ENCODE assay signal across 12 cellular contexts in genomic region chr1:55235722-55236121, GRCh38. TPM values are rescaled to one million over a fixed set of nuclear protein-coding genes. Genes with fewer than 3 reads are reported as not detected.
DNase-seq lines count a peak whose midpoint lies in the region; ATAC-seq and TF ChIP-seq lines count a peak whose summit lies in the region.
"Had no signal": no experiment of that assay in that cellular context is flagged by ENCODE, and none has a peak within 500 bp of the region (broad histone marks: within the 10 kb centered on the region; RNA-seq: fewer than 3 reads in every experiment).

No MANE protein-coding gene starts in this region.

- H3K27me3 ChIP-seq in mammary epithelial cell (ENCODE audit: insufficient read depth, low read length), result no peaks in the 10 kb centered on the region
- H3K27me3 ChIP-seq: upper lobe of left lung had no signal

- WGBS in mammary epithelial cell (ENCODE audit: low coverage, missing lambda C conversion rate), result 11% methylated on average over 4 of the region's 4 CpGs

- ATAC-seq in HG03432 (IDR thresholded peaks at IDR 0.05; ENCODE audit: unreplicated experiment) (no peak), GM19397 (IDR thresholded peaks at IDR 0.05; ENCODE audit: unreplicated experiment) (no peak), GM18505 (IDR thresholded peaks at IDR 0.05; ENCODE audit: unreplicated experiment) (no peak), HG03159 (IDR thresholded peaks at IDR 0.05; ENCODE audit: unreplicated experiment) (no peak)

- peak overlapping the region; percentile 70 for H3K4me2 ChIP-seq in mammary epithelial cell (ENCODE audit: insufficient read depth, low read depth, low read length)

- DNase-seq in AG08396 (ENCODE audit: low spot score) (peak; percentile 72), LHCN-M2 (ENCODE audit: low read depth) (peak; percentile 62), mammary epithelial cell (peak; percentile 80), lung microvascular endothelial cell (ENCODE audit: low read depth in 2 of 2) (peak; percentile 26 to 86)
- DNase-seq: activated T-cell treated with anti-CD3 and anti-CD28 coated beads, Interleukin-2, amount 50 U/mL, for 24 hours; central memory CD4-positive, alpha-beta T cell; upper lobe of left lung had no signal

- dilution Hi-C loops in mammary epithelial cell (cut with HindIII; ENCODE audit: low sequenced_read_pairs), result no loop called here

- TF ChIP-seq POLR2A in GM18505 (IDR thresholded peaks at IDR 0.05; ENCODE audit: borderline replicate concordance, extremely low read depth, insufficient read depth, insufficient read length), result no peak

- BruUV-seq in mammary epithelial cell (replicated peaks; lab: Mats Ljungman, UMichigan), result no TSS peak

- in situ Hi-C loops in mammary epithelial cell (cut with MboI; ENCODE audit: low sequenced_read_pairs in 2 of 2), result no loop called here

- no peaks in the 10 kb centered on the region for H3K79me2 ChIP-seq in mammary epithelial cell (ENCODE audit: insufficient read depth, low read length)

- no peak for TF ChIP-seq CTCF in mammary epithelial cell (conservative IDR thresholded peaks at IDR 0.05 in 1 of 2, IDR thresholded peaks at IDR 0.05 in 1 of 2; ENCODE audit: extremely low read depth in 1 of 2, insufficient read depth in 1 of 2, low read depth in 1 of 2, low read length in 2 of 2)

- no peak overlapping the region for H3K9ac ChIP-seq in mammary epithelial cell (ENCODE audit: insufficient read depth, low read length)

- intact Hi-C loops in mammary epithelial cell (cut with micrococcal nuclease), result no loop called here

- peak overlapping the region in 2 of 3 experiments; percentile 15 to 34 for H3K4me3 ChIP-seq in mammary epithelial cell (replicated peaks in 1 of 3; ENCODE audit: insufficient read depth in 1 of 3, low read depth in 2 of 3, low read length in 3 of 3)
- H3K4me3 ChIP-seq: upper lobe of left lung had no signal

- H3K36me3 ChIP-seq in mammary epithelial cell (ENCODE audit: insufficient read depth, low read length), result no peaks in the 10 kb centered on the region
- H3K36me3 ChIP-seq: upper lobe of left lung had no signal

- no peak overlapping the region for H2AFZ ChIP-seq in mammary epithelial cell (ENCODE audit: low read depth, low read length)

- H3K4me1 ChIP-seq in mammary epithelial cell (ENCODE audit: insufficient read depth, low read length), result peaks cover 9% of the 10 kb centered on the region
- H3K4me1 ChIP-seq: upper lobe of left lung had no signal

- no peaks in the 10 kb centered on the region for H4K20me1 ChIP-seq in mammary epithelial cell (ENCODE audit: insufficient read depth, low read length)

- H3K9me3 ChIP-seq in mammary epithelial cell (replicated peaks; ENCODE audit: insufficient read depth, low read length), result no peaks in the 10 kb centered on the region
- H3K9me3 ChIP-seq: upper lobe of left lung had no signal

- no peak overlapping the region for H3K27ac ChIP-seq in mammary epithelial cell (ENCODE audit: insufficient read depth, low read depth, low read length)
- H3K27ac ChIP-seq: upper lobe of left lung, VCaP had no signal

- CTCF ChIA-PET in mammary epithelial cell (lab: Charles Lee; ENCODE audit: low non-redundant PET), result interaction anchor here (0.7 kb wide), 1 partner anchor 9 kb away, joined by 4 read pairs; no protein-coding TSS in a partner anchor

RNA-seq across cellular contexts. Expression of gene USP24, which starts 20.6 kb away (rescaled TPM):
- 21.4 and 23.7 TPM in 2 replicates for total RNA-seq in LHCN-M2 (2014; rRNA removed)
- polyA plus RNA-seq in LHCN-M2 (2012), result 6.7 TPM
- total RNA-seq in mammary epithelial cell, result 10 to 100 TPM; 37.7 to 41.6 TPM
- 11.3 TPM for polyA plus RNA-seq in mammary epithelial cell
- 38.1 TPM for polyA minus RNA-seq in mammary epithelial cell
- 41.6 and 52.0 TPM in 2 replicates for total RNA-seq in lung microvascular endothelial cell
